In genomic region chr3:183260167-183260904, GRCh38 we compare ENCODE assay signal across 11 cellular contexts. TPM values are rescaled to one million over a fixed set of nuclear protein-coding genes. Genes with fewer than 3 reads are reported as not detected.
DNase-seq lines count a peak whose midpoint lies in the region; ATAC-seq and TF ChIP-seq lines count a peak whose summit lies in the region.
"Had no signal": no experiment of that assay in that cellular context is flagged by ENCODE, and none has a peak within 500 bp of the region (broad histone marks: within the 10 kb centered on the region; RNA-seq: fewer than 3 reads in every experiment).

No MANE protein-coding gene starts in this region.

- H3K36me3 ChIP-seq in breast epithelium, result no peaks in the 10 kb centered on the region

- H3K4me3 ChIP-seq in breast epithelium, result no peak overlapping the region
- H3K4me3 ChIP-seq: coronary artery had no signal

- DNase-seq in MV-4-11 (lab: John Stamatoyannopoulos, UW) (peak; percentile 98), breast epithelium (ENCODE audit: low spot score in 2 of 2) (no peak), left lobe of liver (ENCODE audit: low spot score) (no peak), superior temporal gyrus (ENCODE audit: extremely low spot score) (peak; percentile 14), HT-29 (ENCODE audit: low spot score) (no peak), COLO829 (ENCODE audit: low spot score) (no peak)
- DNase-seq in stimulated activated CD4-positive, alpha-beta T cell treated with anti-CD3 and anti-CD28 coated beads, Interleukin-1b, Interleukin-23, amount 100 ng/mL, for 48 hours, result no peak
- DNase-seq: activated CD4-positive, CD25-positive, alpha-beta regulatory T cell; activated gamma-delta T cell treated with Interleukin-2 at 50 U/mL for 16 hours had no signal

- ATAC-seq in left lobe of liver (peak; percentile 42), HG03135 (IDR thresholded peaks at IDR 0.05; ENCODE audit: unreplicated experiment) (no peak)

- no peak for TF ChIP-seq POLR2A in breast epithelium (IDR thresholded peaks at IDR 0.05)

- no peaks in the 10 kb centered on the region for H3K9me3 ChIP-seq in breast epithelium

- intact Hi-C loops in breast epithelium (cut with DNase I; ENCODE audit: low total_unique reads), result no loop called here

- no peaks in the 10 kb centered on the region for H3K27me3 ChIP-seq in breast epithelium

- no peak for TF ChIP-seq CTCF in breast epithelium (IDR thresholded peaks at IDR 0.05)

- H3K27ac ChIP-seq in breast epithelium, result peak overlapping the region; percentile 45 to 49

- H3K4me1 ChIP-seq in breast epithelium, result no peaks in the 10 kb centered on the region

RNA-seq across cellular contexts. Expression of gene B3GNT5, which starts 7.3 kb away (rescaled TPM):
- 10 to 100 TPM in 1 of 3 donors, 1 to 10 TPM in 2; 3.0 to 12.1 (median 6.2) TPM for total RNA-seq in breast epithelium
- 0.70 TPM for total RNA-seq in left lobe of liver
- total RNA-seq in HT-29 (2014; rRNA removed; shearing (Covaris generic)), result 6.7 and 8.3 TPM in 2 replicates

Comparison
In these comparisons a context has a peak if more than half of its experiments do, and no peak if none do; other contexts are left out.
1. DNase-seq: peak in MV-4-11 (single experiment) and superior temporal gyrus (single experiment); none in breast epithelium (0 of 2), left lobe of liver (single experiment), HT-29 (single experiment), COLO829 (single experiment) and stimulated activated CD4-positive, alpha-beta T cell treated with anti-CD3 and anti-CD28 coated beads, Interleukin-1b, Interleukin-23, amount 100 ng/mL, for 48 hours (single experiment).